Comparison of ENCODE assay signal across 8 cellular contexts in the genomic region with DNA sequence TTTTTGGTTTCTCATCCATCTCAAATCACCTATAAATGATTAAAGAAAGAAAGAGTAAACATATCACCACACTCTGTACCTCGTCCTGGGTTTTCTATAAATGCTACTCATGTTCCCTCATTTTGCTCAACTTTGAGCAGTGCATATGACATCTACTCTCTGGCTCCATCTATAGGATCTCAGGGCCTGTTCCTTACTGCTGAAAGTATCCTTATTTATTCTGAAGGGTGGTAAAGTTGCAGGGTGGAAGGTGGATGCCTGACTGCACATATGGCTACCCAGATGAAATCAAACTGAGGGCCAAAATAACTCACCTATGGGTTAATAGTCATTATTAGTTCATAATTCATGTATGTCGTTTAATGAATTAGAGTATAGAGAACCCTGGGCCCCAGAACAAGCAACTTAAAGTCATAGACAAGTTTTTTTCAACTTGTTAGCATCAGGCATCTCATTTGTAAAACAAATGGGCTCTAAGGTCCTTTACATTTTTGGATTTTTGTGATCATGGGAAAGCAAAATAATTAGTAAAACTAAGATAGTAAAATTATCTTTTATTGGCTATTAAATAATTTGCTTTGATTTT. TPM values are rescaled to one million over a fixed set of nuclear protein-coding genes. Genes with fewer than 3 reads are reported as not detected.
A peak's percentile ranks its signal among the peaks of the same experiment; 100 is the strongest.
DNase-seq lines count a peak whose midpoint lies in the region; ATAC-seq and TF ChIP-seq lines count a peak whose summit lies in the region.

No MANE protein-coding gene starts in this region.

- DNase-seq in AG10803 (ENCODE audit: low read depth) = peak; percentile 69
- no peak for DNase-seq in GM12864 (ENCODE audit: low read depth)
- peak; percentile 83 for DNase-seq in SIG-M5 treated with dmso at 0.1 percent for 504 hours (lab: John Stamatoyannopoulos, UW; ENCODE audit: unreplicated experiment)
- DNase-seq in erythroblast (lab: John Stamatoyannopoulos, UW) = peak; percentile 54 to 60
- no peak for DNase-seq in natural killer cell
- DNase-seq in UCSD-AML1 (lab: John Stamatoyannopoulos, UW; ENCODE audit: unreplicated experiment) = no peak

- no peak overlapping the region for H3K4me3 Mint-ChIP-seq in natural killer cell

- H3K9ac ChIP-seq in KMS-11 = no peak overlapping the region

- no peak overlapping the region for H3K27ac ChIP-seq in KMS-11

- no peak overlapping the region for H2AFZ ChIP-seq in KMS-11 (ENCODE audit: low read depth)

- no peaks in the 10 kb centered on the region for H3K27me3 ChIP-seq in KMS-11 (ENCODE audit: insufficient read depth, low read depth)

- peak overlapping the region; percentile 4 to 41 for H3K27ac Mint-ChIP-seq in natural killer cell

- H3K27me3 Mint-ChIP-seq in natural killer cell (ENCODE audit: low read depth in 2 of 2) = no peaks in the 10 kb centered on the region

- no peak overlapping the region for H3K4me2 ChIP-seq in KMS-11

- no peaks in the 10 kb centered on the region for H3K9me3 Mint-ChIP-seq in natural killer cell

- no peaks in the 10 kb centered on the region for H4K20me1 ChIP-seq in KMS-11 (ENCODE audit: insufficient read depth)

- TF ChIP-seq POLR2A in erythroblast (IDR thresholded peaks at IDR 0.05; ENCODE audit: low read length) = no peak

- H3K4me1 ChIP-seq in KMS-11 (ENCODE audit: low read depth, poor library complexity, severe bottlenecking) = no peaks in the 10 kb centered on the region

- TF ChIP-seq CTCF in AG10803 (conservative IDR thresholded peaks at IDR 0.05; ENCODE audit: low read length) = peak; percentile 87
- peak; percentile 69 for TF ChIP-seq CTCF in GM12864 (IDR thresholded peaks at IDR 0.05; ENCODE audit: low read depth, low read length, missing control alignments)
- TF ChIP-seq CTCF in KMS-11 (conservative IDR thresholded peaks at IDR 0.05; ENCODE audit: low read depth, low read length) = peak; percentile 84
- TF ChIP-seq CTCF in natural killer cell (IDR thresholded peaks at IDR 0.05) = peak; percentile 54

- H3K4me1 Mint-ChIP-seq in natural killer cell = peaks cover 5% of the 10 kb centered on the region in 2 donors

- ATAC-seq in natural killer cell (peak; percentile 78 to 92 (median 90)), HG03196 (IDR thresholded peaks at IDR 0.05; ENCODE audit: unreplicated experiment) (no peak)

- peaks cover 58% of the 10 kb centered on the region for H3K36me3 Mint-ChIP-seq in natural killer cell

- peaks cover 36% of the 10 kb centered on the region; the same call in 1 of the 2 replicates for H3K36me3 ChIP-seq in KMS-11 (ENCODE audit: insufficient read depth)

- intact Hi-C loops in natural killer cell (cut with micrococcal nuclease) = loop anchor here (1.0 kb wide), 2 partner anchors 73 to 262 kb away; no protein-coding TSS in a partner anchor

- H3K79me2 ChIP-seq in KMS-11 (ENCODE audit: insufficient read depth, low read depth) = no peaks in the 10 kb centered on the region

- H3K4me3 ChIP-seq in AG10803 (ENCODE audit: low read length) = no peak overlapping the region
- no peak overlapping the region for H3K4me3 ChIP-seq in GM12864 (ENCODE audit: low read depth, low read length)
- no peak overlapping the region for H3K4me3 ChIP-seq in KMS-11 (IDR thresholded peaks at IDR 0.05; ENCODE audit: insufficient read depth, low read depth, low read length)

RNA-seq across cellular contexts. Expression of gene NCF2, which starts 46.5 kb away (rescaled TPM):
- 10 to 100 TPM; 10.4 to 21.7 (median 14.8) TPM for total RNA-seq in natural killer cell

Comparison
In these comparisons a context has a peak if more than half of its experiments do, and no peak if none do; other contexts are left out.
1. DNase-seq: peak in AG10803 (single experiment), SIG-M5 treated with dmso at 0.1 percent for 504 hours (single experiment) and erythroblast (2 of 2); none in GM12864 (single experiment), natural killer cell (single experiment) and UCSD-AML1 (single experiment).
2. Peak in every context shown above with its lines, with median percentiles within 50 percentile points of each other: CTCF ChIP-seq.